Comparison of ENCODE assay signal across 11 cellular contexts in genomic region chr1:92473781-92474495, GRCh38. TPM values are rescaled to one million over a fixed set of nuclear protein-coding genes. Genes with fewer than 3 reads are reported as not detected.
DNase-seq lines count a peak whose midpoint lies in the region; ATAC-seq lines count a peak whose summit lies in the region.
"Had no signal": no experiment of that assay in that cellular context is flagged by ENCODE, and none has a peak within 500 bp of the region (broad histone marks: within the 10 kb centered on the region; RNA-seq: fewer than 3 reads in every experiment).

No MANE protein-coding gene starts in this region.

- peaks cover 13% of the 10 kb centered on the region for H3K27me3 ChIP-seq in MG63

- H3K36me3 ChIP-seq in MG63: no peaks in the 10 kb centered on the region

- DNase-seq in activated CD4-positive, CD25-positive, alpha-beta regulatory T cell (lab: John Stamatoyannopoulos, UW): no peak
- no peak for DNase-seq in naive thymus-derived CD8-positive, alpha-beta T cell
- DNase-seq in kidney tubule cell (ENCODE audit: low spot score): no peak
- no peak for DNase-seq in MG63
- no peak for DNase-seq in NCI-H82 (lab: John Stamatoyannopoulos, UW)
- DNase-seq: NCI-H524 treated with DMSO at 0.1 percent for 48 hours had no signal

- H3K27ac Mint-ChIP-seq in naive thymus-derived CD8-positive, alpha-beta T cell: peak overlapping the region in 8 of 10 donors; percentile 21 to 86 (median 78)

- H3K36me3 Mint-ChIP-seq in naive thymus-derived CD8-positive, alpha-beta T cell: peaks cover 0 to 23% (median 2%) of the 10 kb centered on the region in 3 donors

- no peaks in the 10 kb centered on the region for H3K9me3 Mint-ChIP-seq in naive thymus-derived CD8-positive, alpha-beta T cell

- ATAC-seq in activated CD4-positive, CD25-positive, alpha-beta regulatory T cell treated with anti-CD3 and anti-CD28 coated beads, Interleukin-2, amount 50 U/mL, for 24 hours: peak; percentile 81 to 84
- peak; percentile 49 for ATAC-seq in GM21447 (IDR thresholded peaks at IDR 0.05; ENCODE audit: unreplicated experiment)
- ATAC-seq in HG03469 (IDR thresholded peaks at IDR 0.05; ENCODE audit: unreplicated experiment): peak; percentile 76
- ATAC-seq in naive thymus-derived CD8-positive, alpha-beta T cell: no peak
- ATAC-seq: A549 had no signal

- POLR2A ChIA-PET in naive thymus-derived CD8-positive, alpha-beta T cell (lab: Charles Lee): interaction anchor here (0.7 to 5.0 kb wide), 2 partner anchors 11 to 12 kb away, joined by 4 to 56 read pairs; partner anchors contain the start of gene GFI1

- peaks cover 8 to 56% (median 40%) of the 10 kb centered on the region in 4 donors for H3K4me1 Mint-ChIP-seq in naive thymus-derived CD8-positive, alpha-beta T cell

- peak overlapping the region in 1 of 10 donors; percentile 27 for H3K4me3 Mint-ChIP-seq in naive thymus-derived CD8-positive, alpha-beta T cell

- H3K4me3 ChIP-seq in MG63: no peak overlapping the region
- H3K4me3 ChIP-seq: A549 had no signal

- H3K9me3 ChIP-seq in MG63: no peaks in the 10 kb centered on the region
- H3K9me3 ChIP-seq: A549 had no signal

- H3K27me3 Mint-ChIP-seq in naive thymus-derived CD8-positive, alpha-beta T cell: no peaks in the 10 kb centered on the region

RNA-seq across cellular contexts. Expression of gene GFI1, which starts 12.8 kb away (rescaled TPM):
- 10 to 100 TPM; 18.2 to 22.4 TPM for total RNA-seq in naive thymus-derived CD8-positive, alpha-beta T cell
- polyA plus RNA-seq in naive thymus-derived CD8-positive, alpha-beta T cell: 10 to 100 TPM in 1 of 3 donors, 1 to 10 TPM in 2; 5.6 to 12.4 (median 6.7) TPM
- not detected in 2 replicates for total RNA-seq in MG63 (2014; rRNA removed; shearing (Covaris generic); ENCODE audit: low replicate concordance)
- total RNA-seq: frontal cortex had no signal

Comparison
In these comparisons a context has a peak if more than half of its experiments do, and no peak if none do; other contexts are left out.
1. ATAC-seq: peak in activated CD4-positive, CD25-positive, alpha-beta regulatory T cell treated with anti-CD3 and anti-CD28 coated beads, Interleukin-2, amount 50 U/mL, for 24 hours (2 of 2), GM21447 (single experiment) and HG03469 (single experiment); none in naive thymus-derived CD8-positive, alpha-beta T cell (0 of 2).
2. RNA of gene GFI1, which starts 12.8 kb away (total RNA-seq): 18.2 to 22.4 TPM in naive thymus-derived CD8-positive, alpha-beta T cell; not detected in MG63; every median in the first group is over 10 times any median in the second.